ENCODE assay signal across 8 cellular contexts in genomic region chr2:162073776-162074578, GRCh38. TPM values are rescaled to one million over a fixed set of nuclear protein-coding genes. Genes with fewer than 3 reads are reported as not detected.
DNase-seq lines count a peak whose midpoint lies in the region; ATAC-seq and TF ChIP-seq lines count a peak whose summit lies in the region.

TSS of gene DPP4 (minus strand) at chr2:162074215. CDS start at chr2:162073981, 234 bp downstream.

- intact Hi-C loops in left ventricle myocardium inferior (cut with micrococcal nuclease): no loop called here
- intact Hi-C loops in sciatic nerve (cut with DNase I): no loop called here

- ATAC-seq in HG02759 (IDR thresholded peaks at IDR 0.05; ENCODE audit: unreplicated experiment) (peak; percentile 92), sciatic nerve (peak; percentile 60)

- no peaks in the 10 kb centered on the region for H3K36me3 ChIP-seq in left ventricle myocardium inferior

- peak; percentile 16 for TF ChIP-seq CTCF in left ventricle myocardium inferior (IDR thresholded peaks at IDR 0.05; ENCODE audit: borderline replicate concordance)

- DNase-seq in NCI-H2227 (lab: John Stamatoyannopoulos, UW; ENCODE audit: unreplicated experiment) (peak; percentile 60), NCI-H2227 treated with DMSO at 0.1 percent for 48 hours (lab: John Stamatoyannopoulos, UW) (no peak), NOMO-1 treated with DMSO at 0.1 percent for 48 hours (lab: John Stamatoyannopoulos, UW; ENCODE audit: unreplicated experiment) (peak; percentile 24), left ventricle myocardium inferior (peak; percentile 34), sciatic nerve (ENCODE audit: low spot score) (peak; percentile 60), NCI-H1930 (lab: John Stamatoyannopoulos, UW) (no peak)
- peak; percentile 81 for DNase-seq in activated effector memory CD4-positive, alpha-beta T cell treated with anti-CD3 and anti-CD28 coated beads, Interleukin-2, amount 50 U/mL, for 16 hours

- H3K27me3 ChIP-seq in left ventricle myocardium inferior (ENCODE audit: low read depth): no peaks in the 10 kb centered on the region

- H3K9me3 ChIP-seq in left ventricle myocardium inferior (replicated peaks): peaks cover 6% of the 10 kb centered on the region

- H3K27ac ChIP-seq in left ventricle myocardium inferior (replicated peaks): peak within 1 kb of the TSS; percentile 85

- H3K4me1 ChIP-seq in left ventricle myocardium inferior: peaks cover 72% of the 10 kb centered on the region

- H3K4me3 ChIP-seq in left ventricle myocardium inferior: peak within 1 kb of the TSS; percentile 78

RNA-seq across cellular contexts. Expression of gene DPP4, which starts in this region (rescaled TPM):
- total RNA-seq in left ventricle myocardium inferior (4.4 TPM), sciatic nerve (11.8 TPM)

Comparison
In these comparisons a context has a peak if more than half of its experiments do, and no peak if none do; other contexts are left out.
1. DNase-seq: peak in NCI-H2227 (single experiment), NOMO-1 treated with DMSO at 0.1 percent for 48 hours (single experiment), activated effector memory CD4-positive, alpha-beta T cell treated with anti-CD3 and anti-CD28 coated beads, Interleukin-2, amount 50 U/mL, for 16 hours (single experiment), left ventricle myocardium inferior (single experiment) and sciatic nerve (single experiment); none in NCI-H2227 treated with DMSO at 0.1 percent for 48 hours (single experiment) and NCI-H1930 (0 of 2).